ENCODE assay signal across 16 cellular contexts in the genomic region with DNA sequence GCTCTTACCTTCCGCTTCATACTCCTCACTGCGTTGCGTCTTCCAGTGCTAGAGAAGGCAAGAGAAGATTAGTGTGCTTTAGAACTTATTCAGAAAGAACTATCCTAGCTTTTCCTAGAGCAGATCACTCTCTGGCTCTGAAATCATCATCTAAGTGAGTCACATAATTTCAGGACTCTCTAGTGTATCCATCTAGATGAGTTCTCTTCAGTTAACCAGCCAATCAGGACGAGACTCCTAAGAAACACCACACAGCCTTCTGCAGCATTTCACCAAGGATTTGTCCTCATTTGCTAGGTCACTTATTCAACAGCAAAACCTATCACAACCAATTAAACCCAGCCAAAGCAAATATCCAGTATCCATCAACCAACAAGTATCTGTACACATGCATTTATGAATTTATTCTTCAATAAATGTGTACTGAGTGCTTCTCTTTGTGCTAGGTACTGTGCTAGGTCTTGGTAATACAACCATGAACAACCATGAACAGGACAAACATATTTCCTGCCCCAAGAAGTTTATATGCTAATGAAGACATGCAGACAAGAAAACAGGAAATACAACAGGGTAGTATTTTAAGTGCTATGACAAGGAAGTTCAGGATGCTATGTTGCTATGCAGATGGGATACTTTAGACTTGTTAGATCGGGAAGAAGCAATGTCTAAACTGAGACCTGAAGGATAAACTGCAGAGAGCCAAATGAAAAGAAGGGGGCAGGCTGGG. TPM values are rescaled to one million over a fixed set of nuclear protein-coding genes. Genes with fewer than 3 reads are reported as not detected.
DNase-seq lines count a peak whose midpoint lies in the region; ATAC-seq and TF ChIP-seq lines count a peak whose summit lies in the region.
"Had no signal": no experiment of that assay in that cellular context is flagged by ENCODE, and none has a peak within 500 bp of the region (broad histone marks: within the 10 kb centered on the region; RNA-seq: fewer than 3 reads in every experiment).

No MANE protein-coding gene starts in this region.

- H3K27me3 ChIP-seq in Karpas-422 (ENCODE audit: low read length) (no peaks in the 10 kb centered on the region), mammary epithelial cell (ENCODE audit: insufficient read depth, low read length) (no peaks in the 10 kb centered on the region), transverse colon (no peaks in the 10 kb centered on the region), brain microvascular endothelial cell (replicated peaks) (no peaks in the 10 kb centered on the region)
- H3K27me3 ChIP-seq: heart right ventricle had no signal

- no peak for TF ChIP-seq POLR2A in transverse colon (IDR thresholded peaks at IDR 0.05)

- DNase-seq in NCI-H1436 treated with DMSO at 0.1 percent for 48 hours (lab: John Stamatoyannopoulos, UW) (peak; percentile 24), NCI-H1436 (lab: John Stamatoyannopoulos, UW) (no peak), Karpas-422 (no peak), mammary epithelial cell (peak; percentile 18), nephron progenitor cell (no peak), transverse colon (no peak), brain microvascular endothelial cell (no peak)
- DNase-seq: activated naive CD4-positive, alpha-beta T cell treated with anti-CD3 and anti-CD28 coated beads for 36 hours; cortex of kidney; heart right ventricle; left ventricle myocardium superior; NCI-H2171 treated with DMSO at 0.1 percent for 48 hours; posterior cingulate gyrus; stimulated activated CD4-positive, alpha-beta T cell treated with anti-CD3 and anti-CD28 coated beads, Interleukin-2, amount 100 ng/mL, for 48 hours had no signal

- no peak for ATAC-seq in GM18498 (IDR thresholded peaks at IDR 0.05; ENCODE audit: unreplicated experiment)

- intact Hi-C loops in mammary epithelial cell (cut with micrococcal nuclease) (loop anchor here (1.0 to 5.0 kb wide), 5 partner anchors 52 to 1003 kb away; a partner anchor contains a TSS), transverse colon (cut with DNase I; ENCODE audit: low total_unique reads) (loop anchor here (5.0 to 10.0 kb wide), 2 partner anchors 154 to 628 kb away; no protein-coding TSS in a partner anchor)

- no peaks in the 10 kb centered on the region for H3K27me3 Mint-ChIP-seq in nephron progenitor cell (ENCODE audit: low read depth, poor library complexity)

- BruUV-seq in mammary epithelial cell (replicated peaks; lab: Mats Ljungman, UMichigan) = no TSS peak

- H3K36me3 Mint-ChIP-seq in nephron progenitor cell (ENCODE audit: low read depth) = peaks cover 5% of the 10 kb centered on the region

- peak overlapping the region; percentile 68 for H3K27ac Mint-ChIP-seq in nephron progenitor cell
- H3K27ac Mint-ChIP-seq: activated naive CD4-positive, alpha-beta T cell treated with anti-CD3 and anti-CD28 coated beads for 36 hours had no signal

- H3K36me3 ChIP-seq in Karpas-422 (ENCODE audit: insufficient read depth, low read length) = 0 out of 2 replicates have a peak, but pooled peaks cover 3% of the 10 kb centered on the region
- H3K36me3 ChIP-seq in mammary epithelial cell (ENCODE audit: insufficient read depth, low read length) = no peaks in the 10 kb centered on the region
- H3K36me3 ChIP-seq in transverse colon = no peaks in the 10 kb centered on the region
- no peaks in the 10 kb centered on the region for H3K36me3 ChIP-seq in brain microvascular endothelial cell (replicated peaks)

- no peak overlapping the region for H3K9ac ChIP-seq in Karpas-422 (ENCODE audit: low read length)
- H3K9ac ChIP-seq in mammary epithelial cell (ENCODE audit: insufficient read depth, low read length) = no peak overlapping the region

- H3K27ac ChIP-seq in Karpas-422 (ENCODE audit: low read length) (peak overlapping the region; percentile 22), mammary epithelial cell (ENCODE audit: insufficient read depth, low read depth, low read length) (no peak overlapping the region), transverse colon (no peak overlapping the region), brain microvascular endothelial cell (no peak overlapping the region)
- H3K27ac ChIP-seq: 22Rv1 had no signal

- H4K20me1 ChIP-seq in Karpas-422 (ENCODE audit: insufficient read depth, low read depth, low read length) (no peaks in the 10 kb centered on the region), mammary epithelial cell (ENCODE audit: insufficient read depth, low read length) (no peaks in the 10 kb centered on the region)

- H3K79me2 ChIP-seq in Karpas-422 (ENCODE audit: low read length) (0 out of 2 replicates have a peak, but pooled peaks cover 5% of the 10 kb centered on the region), mammary epithelial cell (ENCODE audit: insufficient read depth, low read length) (no peaks in the 10 kb centered on the region)

- H3K4me3 Mint-ChIP-seq in nephron progenitor cell = no peak overlapping the region
- H3K4me3 Mint-ChIP-seq: activated naive CD4-positive, alpha-beta T cell treated with anti-CD3 and anti-CD28 coated beads for 36 hours had no signal

- H3K4me1 Mint-ChIP-seq in nephron progenitor cell = peaks cover 16% of the 10 kb centered on the region

- H3K4me1 ChIP-seq in Karpas-422 (ENCODE audit: low read length) (peaks cover 15% of the 10 kb centered on the region), mammary epithelial cell (ENCODE audit: insufficient read depth, low read length) (peaks cover 28% of the 10 kb centered on the region), transverse colon (peaks cover 0 to 7% (median 2%) of the 10 kb centered on the region in 4 donors)

- WGBS in mammary epithelial cell (ENCODE audit: low coverage, missing lambda C conversion rate) = 76% methylated on average over 5 of the region's 5 CpGs
- 89 to 92% methylated on average over 5 of the region's 5 CpGs for WGBS in transverse colon (ENCODE audit: low coverage in 1 of 2), 2 donors

- TF ChIP-seq CTCF in mammary epithelial cell (conservative IDR thresholded peaks at IDR 0.05 in 1 of 2, IDR thresholded peaks at IDR 0.05 in 1 of 2; ENCODE audit: extremely low read depth in 1 of 2, insufficient read depth in 1 of 2, low read depth in 1 of 2, low read length in 2 of 2) (no peak), nephron progenitor cell (IDR thresholded peaks at IDR 0.05) (no peak), transverse colon (IDR thresholded peaks at IDR 0.05) (no peak), brain microvascular endothelial cell (IDR thresholded peaks at IDR 0.05; ENCODE audit: low read depth, low read length, missing control alignments) (no peak)

- H3K9me3 Mint-ChIP-seq in nephron progenitor cell = no peaks in the 10 kb centered on the region
- H3K9me3 Mint-ChIP-seq: activated naive CD4-positive, alpha-beta T cell treated with anti-CD3 and anti-CD28 coated beads for 36 hours had no signal

- TF ChIP-seq EP300 in transverse colon (IDR thresholded peaks at IDR 0.05; ENCODE audit: low read depth) = no peak

- no peak overlapping the region for H2AFZ ChIP-seq in Karpas-422 (ENCODE audit: low read length)
- H2AFZ ChIP-seq in mammary epithelial cell (ENCODE audit: low read depth, low read length) = no peak overlapping the region

- dilution Hi-C loops in mammary epithelial cell (cut with HindIII; ENCODE audit: low sequenced_read_pairs) = no loop called here

- H3K9me3 ChIP-seq in Karpas-422 (ENCODE audit: low read length) (no peaks in the 10 kb centered on the region), mammary epithelial cell (replicated peaks; ENCODE audit: insufficient read depth, low read length) (no peaks in the 10 kb centered on the region), transverse colon (no peaks in the 10 kb centered on the region)
- H3K9me3 ChIP-seq: heart right ventricle had no signal

- CTCF ChIA-PET in mammary epithelial cell (lab: Charles Lee; ENCODE audit: low non-redundant PET) = interaction anchor here (0.9 kb wide), 1 partner anchor 171 kb away, joined by 6 read pairs; no protein-coding TSS in a partner anchor

- H3K4me2 ChIP-seq in Karpas-422 (ENCODE audit: low read depth, low read length, poor library complexity, severe bottlenecking) = no peak overlapping the region
- no peak overlapping the region for H3K4me2 ChIP-seq in mammary epithelial cell (ENCODE audit: insufficient read depth, low read depth, low read length)

- H3K4me3 ChIP-seq in Karpas-422 (ENCODE audit: low read length) (no peak overlapping the region), mammary epithelial cell (replicated peaks in 1 of 3; ENCODE audit: insufficient read depth in 1 of 3, low read depth in 2 of 3, low read length in 3 of 3) (no peak overlapping the region), transverse colon (no peak overlapping the region), brain microvascular endothelial cell (ENCODE audit: low read depth, low read length) (no peak overlapping the region)
- H3K4me3 ChIP-seq: heart right ventricle had no signal

- in situ Hi-C loops in mammary epithelial cell (cut with MboI; ENCODE audit: low sequenced_read_pairs in 2 of 2) (loop anchor here (5.0 to 25.0 kb wide), 4 partner anchors 83 to 467 kb away; a partner anchor contains a TSS), transverse colon (cut with MboI; ENCODE audit: low pct_ligation_motif_present in 1 of 4, low pct_unique_long_range_greater_than_20kb in 1 of 4, low sequenced_read_pairs in 3 of 4) (loop anchor here in 2 of 4 donors (10.0 kb wide), 1 partner anchor 234 kb away; no protein-coding TSS in a partner anchor), brain microvascular endothelial cell (cut with HindIII; ENCODE audit: low pct_ligation_motif_present, low sequenced_read_pairs) (no loop called here)

- no peaks in the 10 kb centered on the region for H3K9me2 ChIP-seq in Karpas-422 (replicated peaks; ENCODE audit: insufficient read depth, low read length)

RNA-seq across cellular contexts. Expression of a gene that starts 52.0 kb away (rescaled TPM):
- total RNA-seq in Karpas-422 (2014; rRNA removed; shearing (Covaris generic); ENCODE audit: low replicate concordance) = 59.4 and 85.6 TPM in 2 replicates
- total RNA-seq in mammary epithelial cell (10 to 100 TPM; 20.7 to 40.2 TPM), transverse colon (10 to 100 TPM in 3 of 4 donors, 1 to 10 TPM in 1; 9.4 to 66.3 (median 26.5) TPM)
- 11.9 TPM for polyA plus RNA-seq in mammary epithelial cell
- polyA minus RNA-seq in mammary epithelial cell = 28.2 TPM

Comparison
In these comparisons a context has a peak if more than half of its experiments do, and no peak if none do; other contexts are left out.
1. DNase-seq: peak in NCI-H1436 treated with DMSO at 0.1 percent for 48 hours (single experiment) and mammary epithelial cell (single experiment); none in NCI-H1436 (single experiment), Karpas-422 (single experiment), nephron progenitor cell (single experiment), transverse colon (single experiment) and brain microvascular endothelial cell (single experiment).